In genomic region chr9:136430591-136431234, GRCh38 we compare ENCODE assay signal across 17 cellular contexts. TPM values are rescaled to one million over a fixed set of nuclear protein-coding genes. Genes with fewer than 3 reads are reported as not detected.
DNase-seq lines count a peak whose midpoint lies in the region; ATAC-seq, FAIRE-seq and TF ChIP-seq lines count a peak whose summit lies in the region.
"Had no signal": no experiment of that assay in that cellular context is flagged by ENCODE, and none has a peak within 500 bp of the region (broad histone marks: within the 10 kb centered on the region; RNA-seq: fewer than 3 reads in every experiment).

No MANE protein-coding gene starts in this region.

- TF ChIP-seq EP300 in sigmoid colon (IDR thresholded peaks at IDR 0.05) = no peak

- ATAC-seq in right cardiac atrium (no peak), HG03521 (IDR thresholded peaks at IDR 0.05; ENCODE audit: unreplicated experiment) (no peak)

- H3K36me3 ChIP-seq in left ventricle myocardium inferior = peaks cover 63% of the 10 kb centered on the region
- peaks cover 14 to 59% (median 23%) of the 10 kb centered on the region in 4 donors for H3K36me3 ChIP-seq in sigmoid colon

- no peaks in the 10 kb centered on the region for H3K27me3 ChIP-seq in left ventricle myocardium inferior (ENCODE audit: low read depth)
- no peaks in the 10 kb centered on the region for H3K27me3 ChIP-seq in right cardiac atrium (ENCODE audit: control insufficient read depth, insufficient read depth)
- H3K27me3 ChIP-seq in sigmoid colon = no peaks in the 10 kb centered on the region
- H3K27me3 ChIP-seq: BLaER1 had no signal

- H3K9me3 Mint-ChIP-seq in glutamatergic neuron (ENCODE audit: unreplicated experiment) = peaks cover under 1% of the 10 kb centered on the region
- H3K9me3 Mint-ChIP-seq: CD8-positive, alpha-beta memory T cell had no signal

- DNase-seq in left ventricle myocardium inferior (no peak), right cardiac atrium (no peak), glutamatergic neuron (no peak), sigmoid colon (peak; percentile 56), activated T-cell treated with anti-CD3 and anti-CD28 coated beads for 4 hours (no peak), HTR-8/SVneo (ENCODE audit: insufficient read length, low spot score) (no peak)
- DNase-seq: 8988T; AML-193; Caco-2; CD8-positive, alpha-beta memory T cell; DND-41; GDM1 had no signal

- H3K27ac Mint-ChIP-seq in glutamatergic neuron (ENCODE audit: unreplicated experiment) = peak overlapping the region; percentile 80
- H3K27ac Mint-ChIP-seq: CD8-positive, alpha-beta memory T cell had no signal

- TF ChIP-seq POLR2A in sigmoid colon (IDR thresholded peaks at IDR 0.05) = no peak

- peaks cover 7% of the 10 kb centered on the region for H3K4me1 Mint-ChIP-seq in glutamatergic neuron (ENCODE audit: low read depth, unreplicated experiment)

- H3K27ac ChIP-seq in left ventricle myocardium inferior (replicated peaks) = peak overlapping the region; percentile 63
- H3K27ac ChIP-seq in right cardiac atrium (ENCODE audit: low read length) = no peak overlapping the region
- no peak overlapping the region for H3K27ac ChIP-seq in sigmoid colon
- H3K27ac ChIP-seq: BLaER1 had no signal

- intact Hi-C loops in left ventricle myocardium inferior (cut with micrococcal nuclease) = no loop called here
- intact Hi-C loops in right cardiac atrium (cut with DNase I) = no loop called here
- intact Hi-C loops in sigmoid colon (cut with DNase I) = no loop called here

- 93% methylated on average over 29 of the region's 29 CpGs for WGBS in right cardiac atrium
- WGBS in sigmoid colon, 2 donors = 93 to 94% methylated on average over 29 of the region's 29 CpGs

- TF ChIP-seq CTCF in left ventricle myocardium inferior (IDR thresholded peaks at IDR 0.05; ENCODE audit: borderline replicate concordance) (no peak), glutamatergic neuron (IDR thresholded peaks at IDR 0.05; ENCODE audit: partially characterized antibody, unreplicated experiment) (no peak), sigmoid colon (IDR thresholded peaks at IDR 0.05) (no peak)

- H3K9me3 ChIP-seq in left ventricle myocardium inferior (replicated peaks) (no peaks in the 10 kb centered on the region), right cardiac atrium (ENCODE audit: control insufficient read depth, low read length) (no peaks in the 10 kb centered on the region), sigmoid colon (no peaks in the 10 kb centered on the region)
- H3K9me3 ChIP-seq: BLaER1, Caco-2 had no signal

- FAIRE-seq in HTR-8/SVneo (lab: Jason Lieb, UNC) = no peak
- FAIRE-seq: GM12892, GM19239, H54 had no signal

- H3K4me3 ChIP-seq in left ventricle myocardium inferior (no peak overlapping the region), right cardiac atrium (ENCODE audit: low read length) (no peak overlapping the region), sigmoid colon (no peak overlapping the region)
- H3K4me3 ChIP-seq: BLaER1 had no signal

- peaks cover 4% of the 10 kb centered on the region for H3K27me3 Mint-ChIP-seq in glutamatergic neuron (ENCODE audit: unreplicated experiment)
- H3K27me3 Mint-ChIP-seq: CD8-positive, alpha-beta memory T cell had no signal

- no peak overlapping the region for H3K4me3 Mint-ChIP-seq in glutamatergic neuron (ENCODE audit: unreplicated experiment)
- H3K4me3 Mint-ChIP-seq: CD8-positive, alpha-beta memory T cell had no signal

- H3K4me1 ChIP-seq in left ventricle myocardium inferior (peaks cover 11% of the 10 kb centered on the region), right cardiac atrium (ENCODE audit: control insufficient read depth, insufficient read depth, low read length) (no peaks in the 10 kb centered on the region), sigmoid colon (no peaks in the 10 kb centered on the region)
- H3K4me1 ChIP-seq: BLaER1, Caco-2 had no signal

- H3K36me3 Mint-ChIP-seq in glutamatergic neuron (ENCODE audit: unreplicated experiment) = no peaks in the 10 kb centered on the region

RNA-seq across cellular contexts. Expression of gene INPP5E, which starts 8.9 kb away (rescaled TPM):
- total RNA-seq in left ventricle myocardium inferior = 10.6 TPM
- 10 to 100 TPM in 1 of 4 donors, 1 to 10 TPM in 3; 8.8 to 12.3 (median 9.2) TPM for total RNA-seq in right cardiac atrium
- polyA plus RNA-seq in right cardiac atrium = 7.7 TPM
- total RNA-seq in glutamatergic neuron (ENCODE audit: unreplicated experiment) = 35.2 TPM
- 10 to 100 TPM in 1 of 4 donors, 1 to 10 TPM in 3; 4.6 to 12.2 (median 6.6) TPM for total RNA-seq in sigmoid colon
- polyA plus RNA-seq in sigmoid colon = 1 to 10 TPM; 1.8 to 7.5 (median 2.3) TPM

RNA-seq across cellular contexts. Expression of gene PMPCA, which starts 20.3 kb away (rescaled TPM):
- total RNA-seq in left ventricle myocardium inferior (80.9 TPM), right cardiac atrium (10 to 100 TPM; 50.8 to 58.5 (median 56.8) TPM), glutamatergic neuron (ENCODE audit: unreplicated experiment) (69.0 TPM), sigmoid colon (10 to 100 TPM; 22.9 to 28.5 (median 25.6) TPM)
- polyA plus RNA-seq in right cardiac atrium (63.4 TPM), sigmoid colon (10 to 100 TPM; 24.6 to 49.9 (median 30.3) TPM)

RNA-seq across cellular contexts. Expression of gene ENTR1, which starts 20.3 kb away (rescaled TPM):
- 20.1 TPM for total RNA-seq in left ventricle myocardium inferior
- 10 to 100 TPM; 18.2 to 22.9 (median 20.1) TPM for total RNA-seq in right cardiac atrium
- polyA plus RNA-seq in right cardiac atrium = 13.6 TPM
- total RNA-seq in glutamatergic neuron (ENCODE audit: unreplicated experiment) = 61.2 TPM
- total RNA-seq in sigmoid colon = 10 to 100 TPM; 23.2 to 42.7 (median 32.9) TPM
- 10 to 100 TPM; 16.2 to 47.2 (median 17.6) TPM for polyA plus RNA-seq in sigmoid colon

RNA-seq across cellular contexts. Expression of gene SNAPC4, which starts 30.7 kb away (rescaled TPM):
- total RNA-seq in left ventricle myocardium inferior = 5.2 TPM
- total RNA-seq in right cardiac atrium = 1 to 10 TPM; 3.2 to 4.4 (median 3.9) TPM
- polyA plus RNA-seq in right cardiac atrium = 3.7 TPM
- 22.9 TPM for total RNA-seq in glutamatergic neuron (ENCODE audit: unreplicated experiment)
- 10 to 100 TPM in 1 of 4 donors, 1 to 10 TPM in 3; 2.6 to 10.8 (median 5.1) TPM for total RNA-seq in sigmoid colon
- 10 to 100 TPM in 1 of 3 donors, 1 to 10 TPM in 2; 1.4 to 10.4 (median 1.8) TPM for polyA plus RNA-seq in sigmoid colon

RNA-seq across cellular contexts. Expression of gene SEC16A, which starts 52.1 kb away (rescaled TPM):
- 23.4 TPM for total RNA-seq in left ventricle myocardium inferior
- 10 to 100 TPM; 24.2 to 35.3 (median 28.6) TPM for total RNA-seq in right cardiac atrium
- polyA plus RNA-seq in right cardiac atrium = 23.1 TPM
- 74.3 TPM for total RNA-seq in glutamatergic neuron (ENCODE audit: unreplicated experiment)
- total RNA-seq in sigmoid colon = 10 to 100 TPM; 22.9 to 33.9 (median 30.2) TPM
- 10 to 100 TPM; 22.8 to 57.0 (median 24.5) TPM for polyA plus RNA-seq in sigmoid colon
